1 cellular context compared by ENCODE assay signal in genomic region chr9:27565669-27566068, GRCh38.
TF ChIP-seq lines count a peak whose summit lies in the region.

No MANE protein-coding gene starts in this region.

TF ChIP-seq in A549, 52 proteins besides CTCF, POLR2A, EP300 and RAD21:
- peak; percentile 76 for TF ChIP-seq NFE2L2 (conservative IDR thresholded peaks at IDR 0.05; ENCODE audit: low read length)
- no peak for TF ChIP-seq TP53 (CRISPR knock-in tag; IDR thresholded peaks at IDR 0.05)
- TF ChIP-seq HMGXB4 (CRISPR knock-in tag; IDR thresholded peaks at IDR 0.05; ENCODE audit: borderline replicate concordance) = no peak
- TF ChIP-seq CEBPB (IDR thresholded peaks at IDR 0.05) = no peak
- peak; percentile 41 for TF ChIP-seq MAFK (IDR thresholded peaks at IDR 0.05; ENCODE audit: partially characterized antibody)
- TF ChIP-seq GATA3 (IDR thresholded peaks at IDR 0.05; ENCODE audit: borderline replicate concordance) = no peak
- TF ChIP-seq KDM1A (IDR thresholded peaks at IDR 0.05; ENCODE audit: low read depth) = no peak
- TF ChIP-seq TFCP2L1 (CRISPR knock-in tag; IDR thresholded peaks at IDR 0.05) = no peak
- no peak for TF ChIP-seq CHD4 (IDR thresholded peaks at IDR 0.05; ENCODE audit: borderline replicate concordance)
- no peak for TF ChIP-seq HES2 (IDR thresholded peaks at IDR 0.05)
- no peak for TF ChIP-seq HDAC2 (IDR thresholded peaks at IDR 0.05)
- no peak for TF ChIP-seq HEYL (CRISPR knock-in tag; IDR thresholded peaks at IDR 0.05)
- TF ChIP-seq REST (IDR thresholded peaks at IDR 0.05) = no peak
- no peak for TF ChIP-seq PBX3 (IDR thresholded peaks at IDR 0.05)
